Comparison of ENCODE assay signal across 8 cellular contexts in the genomic region with DNA sequence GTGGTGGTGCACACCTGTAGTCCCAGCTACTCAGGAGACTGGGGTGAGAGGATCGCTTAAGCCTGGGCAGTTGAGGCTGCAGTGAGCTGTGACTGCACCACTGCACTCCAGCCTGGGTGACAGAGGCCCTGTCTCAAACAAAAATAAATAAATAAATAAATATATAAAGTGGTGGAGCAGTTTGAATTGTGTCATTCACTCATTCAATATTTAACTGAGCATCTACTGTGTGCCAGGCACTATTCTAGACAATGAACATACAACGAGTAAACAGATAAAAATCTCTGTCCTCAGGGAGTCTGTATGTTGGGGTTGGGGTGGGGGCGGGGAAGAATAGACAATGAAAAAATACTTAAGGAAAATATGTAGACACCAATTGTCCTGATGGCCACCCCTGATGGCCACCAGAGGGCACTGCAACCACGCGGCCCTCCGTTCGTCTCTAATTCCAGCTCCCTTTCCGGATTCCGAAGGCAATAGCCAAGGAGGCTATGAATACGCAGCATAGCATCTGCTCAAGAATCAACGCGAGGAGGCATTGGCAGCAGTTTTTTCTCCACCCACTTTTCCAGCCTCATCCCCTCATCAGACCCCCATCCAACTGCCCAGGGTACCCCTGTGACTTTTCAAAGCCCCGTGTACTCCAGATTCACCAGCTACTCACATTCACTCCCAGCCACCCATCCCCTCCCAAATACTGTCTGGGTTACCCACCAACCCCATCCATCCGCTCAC. TPM values are rescaled to one million over a fixed set of nuclear protein-coding genes. Genes with fewer than 3 reads are reported as not detected.
DNase-seq lines count a peak whose midpoint lies in the region; ATAC-seq and TF ChIP-seq lines count a peak whose summit lies in the region.

No MANE protein-coding gene starts in this region.

- H4K91ac ChIP-seq in H9 (ENCODE audit: insufficient read length, low read depth, low read length) = no peak overlapping the region

- no peaks in the 10 kb centered on the region; the same call in 1 of the 2 replicates for H3K4me1 ChIP-seq in H9 (ENCODE audit: insufficient read depth, low read length)
- no peaks in the 10 kb centered on the region for H3K4me1 ChIP-seq in right lobe of liver

- H4K20me1 ChIP-seq in H9 (ENCODE audit: control insufficient read depth, insufficient read depth, insufficient read length) = no peaks in the 10 kb centered on the region

- no peak overlapping the region for H2BK15ac ChIP-seq in H9 (ENCODE audit: low read depth, low read length)

- H3K4me1 Mint-ChIP-seq in H9 = peaks cover 29 to 31% of the 10 kb centered on the region in 2 experiments

- H3K4me3 ChIP-seq in AG09309 (ENCODE audit: control insufficient read depth, low read depth, low read length) = no peak overlapping the region
- H3K4me3 ChIP-seq in coronary artery = no peak overlapping the region
- H3K4me3 ChIP-seq in right lobe of liver = no peak overlapping the region

- no peak overlapping the region for H3K18ac ChIP-seq in H9 (ENCODE audit: insufficient read length, low read depth, low read length)

- no peak overlapping the region for H2AFZ ChIP-seq in H9 (ENCODE audit: low read length)

- no peak for TF ChIP-seq POLR2A in right lobe of liver (IDR thresholded peaks at IDR 0.05)

- no peaks in the 10 kb centered on the region for H3K27me3 ChIP-seq in H9 (ENCODE audit: insufficient read depth, low read length)
- H3K27me3 ChIP-seq in right lobe of liver = no peaks in the 10 kb centered on the region

- H2BK5ac ChIP-seq in H9 (ENCODE audit: insufficient read length, low read length) = no peak overlapping the region

- H3K4ac ChIP-seq in H9 (ENCODE audit: low read depth, low read length) = no peak overlapping the region

- no peak overlapping the region for H3T11ph ChIP-seq in H9 (ENCODE audit: low read length)

- no peak overlapping the region for H4K8ac ChIP-seq in H9 (replicated peaks; ENCODE audit: insufficient read length, low read depth, low read length)

- H3K9me3 Mint-ChIP-seq in H9 = peaks cover 6 to 13% of the 10 kb centered on the region in 2 experiments

- no peaks in the 10 kb centered on the region for H3K79me1 ChIP-seq in H9 (ENCODE audit: insufficient read depth, low read depth, low read length, poor library complexity, severe bottlenecking)

- no peak overlapping the region; the same call in 1 of the 2 replicates for H3K14ac ChIP-seq in H9 (ENCODE audit: insufficient read depth, low read length)

- intact Hi-C loops in right lobe of liver (cut with DNase I) = no loop called here

- H3K79me2 ChIP-seq in H9 (ENCODE audit: insufficient read depth, low read length) = no peaks in the 10 kb centered on the region

- H4K5ac ChIP-seq in H9 (ENCODE audit: insufficient read length, low read depth, low read length) = no peak overlapping the region

- TF ChIP-seq CTCF in AG09309 (IDR thresholded peaks at IDR 0.05; ENCODE audit: control insufficient read depth, insufficient read depth, low read depth, low read length, missing control alignments) (peak; percentile 93), H9 (conservative IDR thresholded peaks at IDR 0.05) (peak; percentile 96), coronary artery (IDR thresholded peaks at IDR 0.05) (peak; percentile 87), right lobe of liver (IDR thresholded peaks at IDR 0.05) (peak; percentile 75 to 94 (median 90))

- no peaks in the 10 kb centered on the region for H3K23me2 ChIP-seq in H9 (ENCODE audit: insufficient read length, low read depth, low read length, poor library complexity, severe bottlenecking)

- H2BK120ac ChIP-seq in H9 (ENCODE audit: low read depth, low read length, poor library complexity, severe bottlenecking) = no peak overlapping the region

- H2AK5ac ChIP-seq in H9 (ENCODE audit: insufficient read length, low read length) = no peak overlapping the region

- H3K4me3 Mint-ChIP-seq in H9 = peak overlapping the region; percentile 18 to 64; a peak in 2 of 5 replicates

- no peak overlapping the region for H2BK20ac ChIP-seq in H9 (ENCODE audit: low read depth, low read length, poor library complexity, severe bottlenecking)

- no peak overlapping the region for H3K56ac ChIP-seq in H9 (ENCODE audit: insufficient read length, low read depth, low read length)

- peak; percentile 66 for DNase-seq in AG09309 (ENCODE audit: low read depth)
- peak; percentile 87 for DNase-seq in H9
- peak; percentile 79 to 92 for DNase-seq in NCI-H524 (lab: John Stamatoyannopoulos, UW)
- peak; percentile 72 for DNase-seq in activated CD4-positive, alpha-beta T cell treated with anti-CD3 and anti-CD28 coated beads, Interleukin-2, amount 50 U/mL, for 1 hour
- no peak for DNase-seq in coronary artery (ENCODE audit: low spot score)
- peak; percentile 67 to 80 (median 74) for DNase-seq in right lobe of liver
- peak; percentile 55 to 71 (median 59) for DNase-seq in stimulated activated CD4-positive, alpha-beta T cell treated with anti-CD3 and anti-CD28 coated beads, TNF-alpha, amount 100 ng/mL, for 24 hours (ENCODE audit: low read depth in 3 of 3)

- H3K36me3 Mint-ChIP-seq in H9 (ENCODE audit: insufficient read depth in 1 of 3, low read depth in 3 of 3) = peaks cover 28 to 33% (median 31%) of the 10 kb centered on the region in 3 experiments

- ATAC-seq in right lobe of liver (peak; percentile 85 to 96 (median 92)), GM18909 (IDR thresholded peaks at IDR 0.05; ENCODE audit: poor library complexity, unreplicated experiment) (no peak)

- no peak overlapping the region for H3K4me2 ChIP-seq in H9 (ENCODE audit: insufficient read depth, insufficient read length, low read length)

- H3K36me3 ChIP-seq in right lobe of liver = peaks cover 0 to 5% (median 0%) of the 10 kb centered on the region in 4 donors

- no peak overlapping the region for H2BK12ac ChIP-seq in H9 (ENCODE audit: insufficient read length, low read depth, low read length)

- H3K9me3 ChIP-seq in H9 (ENCODE audit: control insufficient read depth, low read depth, low read length) = no peaks in the 10 kb centered on the region
- no peaks in the 10 kb centered on the region for H3K9me3 ChIP-seq in right lobe of liver

- H3K9ac ChIP-seq in H9 (ENCODE audit: extremely low read depth, insufficient read length, low read length) = no peak overlapping the region

- no peak overlapping the region for H3K23ac ChIP-seq in H9 (ENCODE audit: insufficient read length, low read depth, low read length)

- no peaks in the 10 kb centered on the region for H3K27me3 Mint-ChIP-seq in H9 (ENCODE audit: low read depth)

- WGBS in H9 (ENCODE audit: extremely low coverage, insufficient read length, low lambda C conversion rate) = no CpG with 5 or more reads among the region's 14 CpGs
- 12% methylated on average over 13 of the region's 14 CpGs for WGBS in right lobe of liver (ENCODE audit: insufficient coverage, low coverage, low lambda C conversion rate, missing lambda C conversion rate)

- H3K27ac Mint-ChIP-seq in H9 = peak overlapping the region in 2 of 3 experiments; percentile 40 to 44; a peak in 1 of 7 replicates

- H3K27ac ChIP-seq in H9 (ENCODE audit: insufficient read length, low read depth, low read length) (no peak overlapping the region), coronary artery (no peak overlapping the region), right lobe of liver (no peak overlapping the region)

RNA-seq across cellular contexts. Expression of a gene that starts 21.4 kb away (rescaled TPM):
- total RNA-seq in H9 (2021) = 107 TPM in 2 replicates
- 100 to 1,000 TPM in 5 of 6 experiments, 10 to 100 TPM in 1; 95.2 to 154 (median 128) TPM for total RNA-seq in right lobe of liver

RNA-seq across cellular contexts. Expression of a gene that starts 37.4 kb away (rescaled TPM):
- total RNA-seq in H9 (2021) (0.77 and 1.1 TPM in 2 replicates), right lobe of liver (1 to 10 TPM in 4 of 6 experiments, under 1 TPM in 2; 0.60 to 3.3 (median 1.4) TPM)

RNA-seq across cellular contexts. Expression of a gene that starts 45.4 kb away (rescaled TPM):
- total RNA-seq in H9 (2021) = not detected in 2 replicates
- 1 to 10 TPM in 1 of 6 experiments, under 1 TPM in 5; 0.40 to 1.2 (median 0.66) TPM for total RNA-seq in right lobe of liver
